In genomic region chr19:56110515-56111448, GRCh38 we compare ENCODE assay signal across 8 cellular contexts. TPM values are rescaled to one million over a fixed set of nuclear protein-coding genes. Genes with fewer than 3 reads are reported as not detected.
DNase-seq lines count a peak whose midpoint lies in the region; ATAC-seq and TF ChIP-seq lines count a peak whose summit lies in the region.

No MANE protein-coding gene starts in this region.

- H3K27ac Mint-ChIP-seq in GM23338: peak overlapping the region; percentile 74; the same call in 1 of the 2 replicates

- no peaks in the 10 kb centered on the region for H3F3A ChIP-seq in GM23338 (replicated peaks; ENCODE audit: low read depth)

- H3K9me3 Mint-ChIP-seq in GM23338: no peaks in the 10 kb centered on the region; the same call in 2 of the 3 replicates

- peaks cover 45% of the 10 kb centered on the region for H3K27me3 Mint-ChIP-seq in GM23338 (ENCODE audit: insufficient read depth, low read depth, poor library complexity)

- H3K4me3 ChIP-seq in GM23338: no peak overlapping the region
- no peak overlapping the region for H3K4me3 ChIP-seq in rectal smooth muscle tissue (ENCODE audit: low read length)

- H2AFZ ChIP-seq in GM23338: no peak overlapping the region

- peak overlapping the region; percentile 60; the same call in 1 of the 2 replicates for H3K4me2 ChIP-seq in GM23338

- H3K4me1 Mint-ChIP-seq in GM23338: peaks cover 78% of the 10 kb centered on the region

- H3K27me3 ChIP-seq in GM23338 (ENCODE audit: insufficient read depth): no peaks in the 10 kb centered on the region
- no peaks in the 10 kb centered on the region for H3K27me3 ChIP-seq in rectal smooth muscle tissue (ENCODE audit: control insufficient read depth, insufficient read depth, low read length)

- ATAC-seq in GM23338 (peak; percentile 19), SK-N-SH treated with all-trans-retinoic acid at 6 μM for 48 hours (peak; percentile 83)

- no peak overlapping the region for H3K9ac ChIP-seq in rectal smooth muscle tissue (ENCODE audit: low read length)

- peak overlapping the region; percentile 59; the same call in 1 of the 2 replicates for H3K27ac ChIP-seq in GM23338 (ENCODE audit: low read depth)
- H3K27ac ChIP-seq in rectal smooth muscle tissue (ENCODE audit: low read depth, low read length): peak overlapping the region; percentile 52

- H3K4me1 ChIP-seq in GM23338 (ENCODE audit: insufficient read depth): peaks cover 62% of the 10 kb centered on the region
- peaks cover 37% of the 10 kb centered on the region for H3K4me1 ChIP-seq in rectal smooth muscle tissue (ENCODE audit: control insufficient read depth, insufficient read depth, low read length)

- peaks cover 59% of the 10 kb centered on the region for H4K20me1 ChIP-seq in GM23338 (replicated peaks; ENCODE audit: insufficient read depth)

- 0 out of 3 replicates have a peak overlapping the region, but pooled peaks have one; percentile 19 for H3K4me3 Mint-ChIP-seq in GM23338

- peaks cover 96% of the 10 kb centered on the region for H3K79me2 ChIP-seq in GM23338 (replicated peaks; ENCODE audit: insufficient read depth)

- H3K36me3 Mint-ChIP-seq in GM23338 (ENCODE audit: low read depth): peaks cover 4% of the 10 kb centered on the region; the same call in 1 of the 3 replicates

- no peak for TF ChIP-seq CTCF in GM23338 (conservative IDR thresholded peaks at IDR 0.05; ENCODE audit: low read depth in 2 of 2)

- intact Hi-C loops in cardiac septum (cut with DNase I): no loop called here

- H3K9me2 ChIP-seq in GM23338 (ENCODE audit: insufficient read depth): no peaks in the 10 kb centered on the region

- H3K36me3 ChIP-seq in GM23338 (ENCODE audit: insufficient read depth) (no peaks in the 10 kb centered on the region), rectal smooth muscle tissue (ENCODE audit: control insufficient read depth, insufficient read depth, low read length) (peaks cover 2% of the 10 kb centered on the region)

- DNase-seq in GM23338 (ENCODE audit: low spot score): no peak
- DNase-seq in cardiac septum (ENCODE audit: low spot score): peak; percentile 83
- DNase-seq in stimulated activated CD4-positive, alpha-beta T cell treated with anti-CD3 and anti-CD28 coated beads, Interleukin-15, amount 100 ng/mL, for 24 hours: no peak
- no peak for DNase-seq in NCI-H2081 (lab: John Stamatoyannopoulos, UW)
- no peak for DNase-seq in activated CD4-positive, alpha-beta T cell treated with anti-CD3 and anti-CD28 coated beads, Interleukin-2, amount 50 U/mL, for 48 hours
- no peak for DNase-seq in T-helper 2 cell

TF ChIP-seq in GM23338, 12 proteins besides CTCF, POLR2A, EP300 and RAD21 (continues in another document):
- TF ChIP-seq CREB1 (CRISPR knock-in tag; IDR thresholded peaks at IDR 0.05; ENCODE audit: low read depth) (no peak), NANOG (IDR thresholded peaks at IDR 0.05; ENCODE audit: borderline replicate concordance) (no peak), EZH2phosphoT487 (IDR thresholded peaks at IDR 0.05; ENCODE audit: unreplicated experiment) (no peak), ZNF331 (CRISPR knock-in tag; IDR thresholded peaks at IDR 0.05; ENCODE audit: low read depth) (no peak), EZH2 (IDR thresholded peaks at IDR 0.05; ENCODE audit: low read depth, unreplicated experiment) (no peak), POLR2AphosphoS5 (IDR thresholded peaks at IDR 0.05; ENCODE audit: low read depth) (no peak), STAT1 (IDR thresholded peaks at IDR 0.05; ENCODE audit: unreplicated experiment) (no peak), ZNF114 (CRISPR knock-in tag; IDR thresholded peaks at IDR 0.05) (no peak), JUNB (IDR thresholded peaks at IDR 0.05; ENCODE audit: unreplicated experiment) (no peak), ETS1 (IDR thresholded peaks at IDR 0.05) (no peak)

TF ChIP-seq in SK-N-SH treated with all-trans-retinoic acid at 6 μM for 48 hours, 23 proteins besides CTCF, POLR2A, EP300 and RAD21:
- TF ChIP-seq ZNF565 (CRISPR knock-in tag; conservative IDR thresholded peaks at IDR 0.05; ENCODE audit: low read depth): no peak
- no peak for TF ChIP-seq CSDC2 (CRISPR knock-in tag; IDR thresholded peaks at IDR 0.05)
- no peak for TF ChIP-seq ZFP3 (CRISPR knock-in tag; IDR thresholded peaks at IDR 0.05)
- no peak for TF ChIP-seq BACH2 (CRISPR knock-in tag; IDR thresholded peaks at IDR 0.05; ENCODE audit: borderline replicate concordance)
- TF ChIP-seq TOX (CRISPR knock-in tag; IDR thresholded peaks at IDR 0.05; ENCODE audit: borderline replicate concordance): no peak
- no peak for TF ChIP-seq RARB (CRISPR knock-in tag; IDR thresholded peaks at IDR 0.05)
- no peak for TF ChIP-seq PPARA (CRISPR knock-in tag; IDR thresholded peaks at IDR 0.05; ENCODE audit: borderline replicate concordance)
- no peak for TF ChIP-seq TSHZ2 (CRISPR knock-in tag; IDR thresholded peaks at IDR 0.05)
- TF ChIP-seq TCF4 (CRISPR knock-in tag; IDR thresholded peaks at IDR 0.05; ENCODE audit: borderline replicate concordance): no peak
- no peak for TF ChIP-seq ESRRG (CRISPR knock-in tag; IDR thresholded peaks at IDR 0.05)
- no peak for TF ChIP-seq CREB5 (CRISPR knock-in tag; IDR thresholded peaks at IDR 0.05; ENCODE audit: low read depth)
- no peak for TF ChIP-seq OSR1 (CRISPR knock-in tag; IDR thresholded peaks at IDR 0.05)
- no peak for TF ChIP-seq GLIS3 (CRISPR knock-in tag; IDR thresholded peaks at IDR 0.05)

RNA-seq across cellular contexts. Expression of gene ZNF787, which starts 10.3 kb away (rescaled TPM):
- total RNA-seq in GM23338 (2014; rRNA removed; shearing (Covaris generic)): 35.3 and 44.6 TPM in 2 replicates
- polyA plus RNA-seq in GM23338 (2016; fragmentation: Nextera tagmentation; extraction: Ambion mirVana): 12.5 and 15.9 TPM in 2 replicates
- 29.5 TPM for total RNA-seq in cardiac septum

RNA-seq across cellular contexts. Expression of gene ZNF444, which starts 30.3 kb away (rescaled TPM):
- 58.5 and 60.5 TPM in 2 replicates for total RNA-seq in GM23338 (2014; rRNA removed; shearing (Covaris generic))
- 23.6 and 25.1 TPM in 2 replicates for polyA plus RNA-seq in GM23338 (2016; fragmentation: Nextera tagmentation; extraction: Ambion mirVana)
- total RNA-seq in cardiac septum: 22.9 TPM
